In the genomic region with DNA sequence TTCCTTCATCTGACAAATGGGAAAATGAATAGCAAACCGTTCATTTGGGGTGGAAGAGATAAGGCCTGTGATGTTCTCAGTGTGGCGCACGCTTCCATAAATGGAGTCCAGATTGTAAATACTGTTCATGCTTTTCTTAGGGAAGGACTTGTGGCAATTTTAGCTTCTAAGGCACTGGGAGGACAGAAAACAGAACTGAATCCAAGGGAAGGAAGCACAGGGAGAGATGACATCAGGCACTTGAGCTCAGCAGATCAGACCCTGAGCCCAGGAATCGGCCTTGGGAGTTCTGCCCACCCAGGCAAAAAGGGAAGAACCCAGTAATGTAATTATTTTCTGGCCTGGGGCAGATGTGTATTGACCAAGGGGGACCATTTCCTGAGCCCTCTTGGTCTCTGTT, we compare ENCODE assay signal across 1 cellular context.
TF ChIP-seq lines count a peak whose summit lies in the region.

No MANE protein-coding gene starts in this region.

TF ChIP-seq in IMR-90, 13 proteins besides CTCF, POLR2A, EP300 and RAD21 (continued from another document):
- TF ChIP-seq, protein P1, sequence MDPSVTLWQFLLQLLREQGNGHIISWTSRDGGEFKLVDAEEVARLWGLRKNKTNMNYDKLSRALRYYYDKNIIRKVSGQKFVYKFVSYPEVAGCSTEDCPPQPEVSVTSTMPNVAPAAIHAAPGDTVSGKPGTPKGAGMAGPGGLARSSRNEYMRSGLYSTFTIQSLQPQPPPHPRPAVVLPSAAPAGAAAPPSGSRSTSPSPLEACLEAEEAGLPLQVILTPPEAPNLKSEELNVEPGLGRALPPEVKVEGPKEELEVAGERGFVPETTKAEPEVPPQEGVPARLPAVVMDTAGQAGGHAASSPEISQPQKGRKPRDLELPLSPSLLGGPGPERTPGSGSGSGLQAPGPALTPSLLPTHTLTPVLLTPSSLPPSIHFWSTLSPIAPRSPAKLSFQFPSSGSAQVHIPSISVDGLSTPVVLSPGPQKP (IDR thresholded peaks at IDR 0.05; ENCODE audit: borderline replicate concordance, low read depth, low read length) = no peak
- TF ChIP-seq, protein P2, sequence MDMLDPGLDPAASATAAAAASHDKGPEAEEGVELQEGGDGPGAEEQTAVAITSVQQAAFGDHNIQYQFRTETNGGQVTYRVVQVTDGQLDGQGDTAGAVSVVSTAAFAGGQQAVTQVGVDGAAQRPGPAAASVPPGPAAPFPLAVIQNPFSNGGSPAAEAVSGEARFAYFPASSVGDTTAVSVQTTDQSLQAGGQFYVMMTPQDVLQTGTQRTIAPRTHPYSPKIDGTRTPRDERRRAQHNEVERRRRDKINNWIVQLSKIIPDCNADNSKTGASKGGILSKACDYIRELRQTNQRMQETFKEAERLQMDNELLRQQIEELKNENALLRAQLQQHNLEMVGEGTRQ (IDR thresholded peaks at IDR 0.05; ENCODE audit: low read depth, low read length) = no peak
- TF ChIP-seq RCOR1 (IDR thresholded peaks at IDR 0.05; ENCODE audit: insufficient replicate concordance, low read length) (no peak), CEBPB (IDR thresholded peaks at IDR 0.05; ENCODE audit: low read depth, low read length) (no peak), FOS (IDR thresholded peaks at IDR 0.05; ENCODE audit: low read depth, low read length) (no peak), NFE2L2 (IDR thresholded peaks at IDR 0.05; ENCODE audit: low read depth, low read length) (no peak), RFX5 (IDR thresholded peaks at IDR 0.05; ENCODE audit: low read depth, low read length) (no peak), BHLHE40 (IDR thresholded peaks at IDR 0.05; ENCODE audit: low read depth, low read length) (no peak)
